ENCODE assay signal across 11 cellular contexts in the genomic region with DNA sequence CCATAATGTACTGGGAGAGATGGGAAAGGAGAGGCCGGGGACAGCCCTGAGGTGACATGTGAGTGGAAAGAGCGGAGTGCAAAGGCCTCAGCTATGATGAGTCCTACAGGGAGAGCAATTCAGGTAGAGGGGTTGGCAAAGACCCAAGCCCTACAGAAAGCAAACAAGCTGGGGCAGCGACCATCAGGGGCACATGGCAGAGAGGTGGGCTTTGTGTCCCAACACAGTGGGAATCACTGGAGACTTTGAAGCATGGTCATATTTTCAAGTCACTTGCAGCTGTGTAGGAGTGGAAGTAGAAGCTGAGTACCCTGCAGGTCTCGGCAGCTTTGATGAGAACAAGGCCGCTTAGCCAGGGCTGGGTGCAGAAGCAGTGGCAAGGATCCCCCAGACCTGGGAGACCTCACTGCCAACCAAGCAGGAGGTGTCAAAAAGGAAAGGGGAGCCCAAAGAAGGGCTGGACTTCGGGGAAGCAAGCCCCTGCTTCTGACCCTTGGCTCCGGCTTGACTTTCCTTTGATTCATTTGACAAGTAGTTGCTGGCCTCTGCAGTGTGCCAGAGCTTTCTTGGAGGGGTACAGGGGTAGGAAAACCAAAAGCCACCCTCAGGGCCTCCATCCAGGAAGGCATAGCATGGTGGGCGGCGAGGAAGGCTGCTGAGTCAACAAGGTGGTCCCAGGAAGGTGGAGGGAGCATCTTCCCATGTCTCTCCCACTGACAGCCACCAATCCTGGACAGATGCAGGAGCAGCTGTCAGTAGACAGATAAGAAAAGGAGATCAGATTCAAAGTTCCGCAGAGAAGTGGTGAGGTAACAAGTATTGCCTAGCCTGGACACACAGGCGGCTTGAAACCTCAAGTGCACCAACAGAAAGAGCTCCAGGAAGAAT. TPM values are rescaled to one million over a fixed set of nuclear protein-coding genes. Genes with fewer than 3 reads are reported as not detected.
DNase-seq lines count a peak whose midpoint lies in the region; ATAC-seq and TF ChIP-seq lines count a peak whose summit lies in the region.
"Had no signal": no experiment of that assay in that cellular context is flagged by ENCODE, and none has a peak within 500 bp of the region (broad histone marks: within the 10 kb centered on the region; RNA-seq: fewer than 3 reads in every experiment).

No MANE protein-coding gene starts in this region.

- H3K4me1 ChIP-seq in A673 (ENCODE audit: insufficient read depth, low read length, poor library complexity, severe bottlenecking): peaks cover 3% of the 10 kb centered on the region

- CTCF ChIA-PET in A673 (lab: Charles Lee): no interaction called here

- no peaks in the 10 kb centered on the region for H3K9me3 ChIP-seq in A673 (ENCODE audit: low read depth, low read length, poor library complexity, severe bottlenecking)
- H3K9me3 ChIP-seq: adrenal gland had no signal

- no peak overlapping the region for H3K27ac ChIP-seq in A673 (ENCODE audit: low read depth, low read length, poor library complexity, severe bottlenecking)
- H3K27ac ChIP-seq: adrenal gland, hepatocyte had no signal

- POLR2A ChIA-PET in A673 (lab: Charles Lee; ENCODE audit: low non-redundant PET): interaction anchor here (0.6 kb wide), 2 partner anchors 38 to 658 kb away, joined by 3 read pairs; no protein-coding TSS in a partner anchor

- no peaks in the 10 kb centered on the region for H3K27me3 ChIP-seq in A673 (replicated peaks; ENCODE audit: insufficient read depth, low read depth, low read length, poor library complexity)
- H3K27me3 ChIP-seq: adrenal gland, hepatocyte had no signal

- ATAC-seq in left cardiac atrium: no peak
- no peak for ATAC-seq in Right ventricle myocardium superior (ENCODE audit: poor library complexity)
- peak; percentile 4 for ATAC-seq in SK-N-SH treated with all-trans-retinoic acid at 6 μM for 48 hours
- ATAC-seq in GM19467 (IDR thresholded peaks at IDR 0.05; ENCODE audit: unreplicated experiment): no peak

- no peak overlapping the region for H3K4me3 ChIP-seq in A673 (ENCODE audit: low read depth, low read length, poor library complexity, severe bottlenecking)
- H3K4me3 ChIP-seq: adrenal gland, hepatocyte had no signal

- intact Hi-C loops in left cardiac atrium (cut with DNase I): no loop called here
- intact Hi-C loops in Right ventricle myocardium superior (cut with DNase I): no loop called here
- intact Hi-C loops in A673 (cut with micrococcal nuclease; ENCODE audit: unreplicated experiment): no loop called here

- no TSS peak for BruUV-seq in A673 (replicated peaks; lab: Mats Ljungman, UMichigan)

- no peaks in the 10 kb centered on the region for H3K36me3 ChIP-seq in A673 (ENCODE audit: insufficient read depth, low read length, poor library complexity, severe bottlenecking)
- H3K36me3 ChIP-seq: adrenal gland had no signal

- peak; percentile 19 for DNase-seq in left cardiac atrium
- no peak for DNase-seq in Right ventricle myocardium superior
- peak; percentile 82 for DNase-seq in mesenteric fat pad (ENCODE audit: low spot score)
- DNase-seq in hippocampal formation (lab: John Stamatoyannopoulos, UW): no peak
- no peak for DNase-seq in A673 (ENCODE audit: low spot score)
- DNase-seq in activated CD8-positive, alpha-beta memory T cell treated with anti-CD3 and anti-CD28 coated beads for 24 hours: no peak
- DNase-seq: COR-L47 had no signal

- TF ChIP-seq CTCF in A673 (conservative IDR thresholded peaks at IDR 0.05; ENCODE audit: low read depth, low read length): no peak

TF ChIP-seq in SK-N-SH treated with all-trans-retinoic acid at 6 μM for 48 hours, 23 proteins besides CTCF, POLR2A, EP300 and RAD21:
- 0 out of 2 replicates have a peak, but pooled peaks have one; percentile 8 for TF ChIP-seq TSHZ2 (CRISPR knock-in tag; IDR thresholded peaks at IDR 0.05)
- TF ChIP-seq ZNF8 (CRISPR knock-in tag; IDR thresholded peaks at IDR 0.05): no peak
- TF ChIP-seq TCF4 (CRISPR knock-in tag; IDR thresholded peaks at IDR 0.05; ENCODE audit: borderline replicate concordance): no peak
- TF ChIP-seq OSR1 (CRISPR knock-in tag; IDR thresholded peaks at IDR 0.05): no peak
- no peak for TF ChIP-seq ZFP30 (CRISPR knock-in tag; IDR thresholded peaks at IDR 0.05)
- TF ChIP-seq TOX (CRISPR knock-in tag; IDR thresholded peaks at IDR 0.05; ENCODE audit: borderline replicate concordance): no peak
- no peak for TF ChIP-seq BACH2 (CRISPR knock-in tag; IDR thresholded peaks at IDR 0.05; ENCODE audit: borderline replicate concordance)
- no peak for TF ChIP-seq SNAI2 (CRISPR knock-in tag; IDR thresholded peaks at IDR 0.05)
- peak; percentile 14 for TF ChIP-seq GLIS3 (CRISPR knock-in tag; IDR thresholded peaks at IDR 0.05)
- TF ChIP-seq ZNF565 (CRISPR knock-in tag; conservative IDR thresholded peaks at IDR 0.05; ENCODE audit: low read depth): 0 out of 2 replicates have a peak, but pooled peaks have one; percentile 71
- peak; percentile 54 for TF ChIP-seq ZC3H10 (CRISPR knock-in tag; IDR thresholded peaks at IDR 0.05)
- peak; percentile 80; the same call in 1 of the 2 replicates for TF ChIP-seq ESRRG (CRISPR knock-in tag; IDR thresholded peaks at IDR 0.05)
- TF ChIP-seq, protein P1, sequence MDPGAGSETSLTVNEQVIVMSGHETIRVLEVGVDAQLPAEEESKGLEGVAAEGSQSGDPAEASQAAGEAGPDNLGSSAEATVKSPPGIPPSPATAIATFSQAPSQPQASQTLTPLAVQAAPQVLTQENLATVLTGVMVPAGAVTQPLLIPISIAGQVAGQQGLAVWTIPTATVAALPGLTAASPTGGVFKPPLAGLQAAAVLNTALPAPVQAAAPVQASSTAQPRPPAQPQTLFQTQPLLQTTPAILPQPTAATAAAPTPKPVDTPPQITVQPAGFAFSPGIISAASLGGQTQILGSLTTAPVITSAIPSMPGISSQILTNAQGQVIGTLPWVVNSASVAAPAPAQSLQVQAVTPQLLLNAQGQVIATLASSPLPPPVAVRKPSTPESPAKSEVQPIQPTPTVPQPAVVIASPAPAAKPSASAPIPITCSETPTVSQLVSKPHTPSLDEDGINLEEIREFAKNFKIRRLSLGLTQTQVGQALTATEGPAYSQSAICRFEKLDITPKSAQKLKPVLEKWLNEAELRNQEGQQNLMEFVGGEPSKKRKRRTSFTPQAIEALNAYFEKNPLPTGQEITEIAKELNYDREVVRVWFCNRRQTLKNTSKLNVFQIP (CRISPR knock-in tag; IDR thresholded peaks at IDR 0.05; ENCODE audit: borderline replicate concordance, low read depth): no peak
- no peak; the same call in 1 of the 2 replicates for TF ChIP-seq RARB (CRISPR knock-in tag; IDR thresholded peaks at IDR 0.05)
- TF ChIP-seq, protein P2, sequence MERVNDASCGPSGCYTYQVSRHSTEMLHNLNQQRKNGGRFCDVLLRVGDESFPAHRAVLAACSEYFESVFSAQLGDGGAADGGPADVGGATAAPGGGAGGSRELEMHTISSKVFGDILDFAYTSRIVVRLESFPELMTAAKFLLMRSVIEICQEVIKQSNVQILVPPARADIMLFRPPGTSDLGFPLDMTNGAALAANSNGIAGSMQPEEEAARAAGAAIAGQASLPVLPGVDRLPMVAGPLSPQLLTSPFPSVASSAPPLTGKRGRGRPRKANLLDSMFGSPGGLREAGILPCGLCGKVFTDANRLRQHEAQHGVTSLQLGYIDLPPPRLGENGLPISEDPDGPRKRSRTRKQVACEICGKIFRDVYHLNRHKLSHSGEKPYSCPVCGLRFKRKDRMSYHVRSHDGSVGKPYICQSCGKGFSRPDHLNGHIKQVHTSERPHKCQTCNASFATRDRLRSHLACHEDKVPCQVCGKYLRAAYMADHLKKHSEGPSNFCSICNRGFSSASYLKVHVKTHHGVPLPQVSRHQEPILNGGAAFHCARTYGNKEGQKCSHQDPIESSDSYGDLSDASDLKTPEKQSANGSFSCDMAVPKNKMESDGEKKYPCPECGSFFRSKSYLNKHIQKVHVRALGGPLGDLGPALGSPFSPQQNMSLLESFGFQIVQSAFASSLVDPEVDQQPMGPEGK (CRISPR knock-in tag; IDR thresholded peaks at IDR 0.05; ENCODE audit: borderline replicate concordance): no peak

RNA-seq across cellular contexts. Expression of gene PGAM2, which starts 1.9 kb away (rescaled TPM):
- 1,000 to 10,000 TPM in 1 of 2 donors, 100 to 1,000 TPM in 1; 799 to 1,159 TPM for total RNA-seq in left cardiac atrium
- total RNA-seq in Right ventricle myocardium superior: 1,131 TPM
- total RNA-seq in mesenteric fat pad: not detected
- not detected in 2 replicates for total RNA-seq in A673 (2021)

RNA-seq across cellular contexts. Expression of gene POLM, which starts 15.0 kb away (rescaled TPM):
- total RNA-seq in left cardiac atrium (10 to 100 TPM; 20.0 to 22.1 TPM), Right ventricle myocardium superior (15.5 TPM), mesenteric fat pad (15.5 TPM), A673 (2021) (9.6 and 12.8 TPM in 2 replicates)

RNA-seq across cellular contexts. Expression of gene DBNL, which starts 22.8 kb away (rescaled TPM):
- total RNA-seq in left cardiac atrium (10 to 100 TPM; 42.1 to 48.7 TPM), Right ventricle myocardium superior (28.0 TPM), mesenteric fat pad (99.0 TPM), A673 (2021) (64.5 and 74.4 TPM in 2 replicates)

RNA-seq across cellular contexts. Expression of gene AEBP1, which starts 36.8 kb away (rescaled TPM):
- 100 to 1,000 TPM in 1 of 2 donors, 10 to 100 TPM in 1; 65.0 to 117 TPM for total RNA-seq in left cardiac atrium
- 12.4 TPM for total RNA-seq in Right ventricle myocardium superior
- 267 TPM for total RNA-seq in mesenteric fat pad
- total RNA-seq in A673 (2021): 30.1 and 31.8 TPM in 2 replicates

RNA-seq across cellular contexts. Expression of gene POLD2, which starts 56.0 kb away (rescaled TPM):
- total RNA-seq in left cardiac atrium (10 to 100 TPM; 95.8 to 98.9 TPM), Right ventricle myocardium superior (75.3 TPM), mesenteric fat pad (60.2 TPM), A673 (2021) (252 TPM in 2 replicates)

Comparison
In these comparisons a context has a peak if more than half of its experiments do, and no peak if none do; other contexts are left out.
1. DNase-seq: peak in left cardiac atrium (single experiment) and mesenteric fat pad (single experiment); none in Right ventricle myocardium superior (single experiment), hippocampal formation (0 of 2), A673 (single experiment) and activated CD8-positive, alpha-beta memory T cell treated with anti-CD3 and anti-CD28 coated beads for 24 hours (single experiment).
2. RNA of gene PGAM2, which starts 1.9 kb away (total RNA-seq): 799 to 1,159 TPM in left cardiac atrium and 1,131 TPM in Right ventricle myocardium superior (single experiment); not detected in mesenteric fat pad (single experiment) and not detected in A673; every median in the first group is over 100 times any median in the second.